16 cellular contexts compared by ENCODE assay signal in the genomic region with DNA sequence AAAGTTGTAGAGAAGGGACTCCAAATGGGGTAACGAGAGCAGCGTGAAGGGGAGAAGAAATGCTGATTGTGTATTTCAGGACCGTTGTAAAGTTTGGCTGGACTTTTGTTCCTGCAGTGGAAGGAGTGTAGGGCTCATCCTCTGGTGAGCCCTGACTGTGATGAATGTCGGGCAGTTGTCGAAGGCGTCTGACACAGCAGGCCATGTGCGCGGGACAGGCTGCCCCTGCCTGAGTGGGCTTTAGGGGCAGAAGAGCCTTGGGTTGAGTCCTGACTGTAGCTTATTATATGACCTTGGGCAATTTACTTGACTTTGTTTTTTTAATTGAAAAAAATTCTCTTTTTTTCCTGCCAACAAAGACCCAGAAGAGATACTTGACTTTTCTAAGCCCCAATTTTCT. TPM values are rescaled to one million over a fixed set of nuclear protein-coding genes. Genes with fewer than 3 reads are reported as not detected.
"Had no signal": no experiment of that assay in that cellular context is flagged by ENCODE, and none has a peak within 500 bp of the region (broad histone marks: within the 10 kb centered on the region; RNA-seq: fewer than 3 reads in every experiment).

No MANE protein-coding gene starts in this region.

- H3K27me3 Mint-ChIP-seq: naive thymus-derived CD8-positive, alpha-beta T cell; T-cell had no signal

- H3K4me3 Mint-ChIP-seq: WTC11 had no signal

- ATAC-seq: gastrocnemius medialis; naive thymus-derived CD8-positive, alpha-beta T cell; psoas muscle; sciatic nerve; T-cell; WTC11 had no signal

- H3K9me3 Mint-ChIP-seq: naive thymus-derived CD8-positive, alpha-beta T cell; T-cell; WTC11 had no signal

- H3K27me3 ChIP-seq: gastrocnemius medialis, upper lobe of left lung had no signal

- H3K4me3 ChIP-seq: coronary artery, gastrocnemius medialis, psoas muscle, upper lobe of left lung had no signal

- H3K27ac ChIP-seq: coronary artery, epithelial cell of prostate, gastrocnemius medialis, psoas muscle, upper lobe of left lung had no signal

- H3K9me3 ChIP-seq: gastrocnemius medialis, psoas muscle, upper lobe of left lung had no signal

- DNase-seq: activated CD4-positive, alpha-beta T cell treated with anti-CD3 and anti-CD28 coated beads for 48 hours; activated CD8-positive, alpha-beta memory T cell treated with anti-CD3 and anti-CD28 coated beads for 24 hours; activated effector memory CD4-positive, alpha-beta T cell treated with anti-CD3 and anti-CD28 coated beads, Interleukin-2, amount 50 U/mL, for 16 hours; effector CD4-positive, alpha-beta T cell; gastrocnemius medialis; kidney glomerular epithelial cell; naive thymus-derived CD8-positive, alpha-beta T cell; stimulated activated CD4-positive, alpha-beta T cell treated with anti-CD3 and anti-CD28 coated beads, Interleukin-12 subunit alpha, Interleukin-12 subunit beta, amount 100 ng/mL, for 4 hours; stimulated activated naive CD4-positive, alpha-beta T cell treated with Interleukin-2 at 50 U/mL for 16 hours; T-cell; upper lobe of left lung had no signal

RNA-seq across cellular contexts. Expression of gene GTSE1, which starts 42.0 kb away (rescaled TPM):
- polyA plus RNA-seq: naive thymus-derived CD8-positive, alpha-beta T cell had no signal
